ENCODE assay signal across 14 cellular contexts in genomic region chr4:8538703-8539567, GRCh38. TPM values are rescaled to one million over a fixed set of nuclear protein-coding genes. Genes with fewer than 3 reads are reported as not detected.
A peak's percentile ranks its signal among the peaks of the same experiment; 100 is the strongest.
DNase-seq lines count a peak whose midpoint lies in the region; ATAC-seq, FAIRE-seq and TF ChIP-seq lines count a peak whose summit lies in the region.
"Had no signal": no experiment of that assay in that cellular context is flagged by ENCODE, and none has a peak within 500 bp of the region (broad histone marks: within the 10 kb centered on the region; RNA-seq: fewer than 3 reads in every experiment).

No MANE protein-coding gene starts in this region.

- ATAC-seq in esophagus mucosa (peak; percentile 71), psoas muscle (peak in 3 of 4 donors; percentile 42 to 72 (median 64))
- ATAC-seq: heart right ventricle, mucosa of descending colon, right cardiac atrium had no signal

- H3K4me3 Mint-ChIP-seq in endodermal cell = no peak overlapping the region

- no peaks in the 10 kb centered on the region for H3K9me3 ChIP-seq in psoas muscle
- no peaks in the 10 kb centered on the region for H3K9me3 ChIP-seq in endodermal cell (ENCODE audit: control insufficient read depth, low read length)
- H3K9me3 ChIP-seq: mucosa of descending colon had no signal

- no peak overlapping the region for H3K4me3 ChIP-seq in psoas muscle
- H3K4me3 ChIP-seq in lower leg skin (ENCODE audit: low read depth, poor library complexity, severe bottlenecking) = no peak overlapping the region
- no peak overlapping the region for H3K4me3 ChIP-seq in endodermal cell (ENCODE audit: low read length)
- H3K4me3 ChIP-seq: heart right ventricle, mucosa of descending colon had no signal

- peak; percentile 81 for FAIRE-seq in RCC 7860 (lab: Jason Lieb, UNC)

- H3K36me3 Mint-ChIP-seq in endodermal cell (ENCODE audit: low read depth) = no peaks in the 10 kb centered on the region

- DNase-seq in EL (peak; percentile 86), RCC 7860 (ENCODE audit: low spot score) (peak; percentile 80), psoas muscle (peak; percentile 18 to 36), NOMO-1 (lab: John Stamatoyannopoulos, UW; ENCODE audit: unreplicated experiment in 2 of 2) (no peak), lower leg skin (ENCODE audit: low spot score in 2 of 2) (no peak), endodermal cell (no peak)
- DNase-seq in activated CD4-positive, CD25-positive, alpha-beta regulatory T cell (lab: John Stamatoyannopoulos, UW) = no peak
- DNase-seq: activated T-cell treated with anti-CD3 and anti-CD28 coated beads, Interleukin-2, amount 50 U/mL, for 4 hours; cerebellar nuclear complex; heart right ventricle; mucosa of descending colon; NCI-H1694 had no signal

- peaks cover 7% of the 10 kb centered on the region for H3K4me1 Mint-ChIP-seq in endodermal cell

- no peaks in the 10 kb centered on the region for H3K27me3 Mint-ChIP-seq in endodermal cell (ENCODE audit: insufficient read depth)

- H3K36me3 ChIP-seq in psoas muscle (ENCODE audit: insufficient read depth in 1 of 2, low read depth in 1 of 2) (no peaks in the 10 kb centered on the region), endodermal cell (ENCODE audit: control insufficient read depth, insufficient read depth, low read length) (no peaks in the 10 kb centered on the region)
- H3K36me3 ChIP-seq: heart right ventricle had no signal

- intact Hi-C loops in psoas muscle (cut with DNase I) = no loop called here
- intact Hi-C loops in lower leg skin (cut with DNase I; ENCODE audit: low total_unique reads) = no loop called here

- WGBS in psoas muscle, 3 donors = 82 to 87% (median 84%) methylated on average over 15 of the region's 15 CpGs
- WGBS in lower leg skin, 2 donors = 79 to 82% methylated on average over 15 of the region's 15 CpGs
- WGBS in endodermal cell (ENCODE audit: insufficient coverage in 1 of 2, insufficient read length in 1 of 2), 2 experiments = 82 to 91% methylated on average over 10 to 15 of the region's 15 CpGs

- no peak overlapping the region for H3K27ac ChIP-seq in psoas muscle
- H3K27ac ChIP-seq in endodermal cell (ENCODE audit: low read depth, low read length) = no peak overlapping the region
- H3K27ac ChIP-seq: heart right ventricle had no signal

- TF ChIP-seq POLR2A in lower leg skin (IDR thresholded peaks at IDR 0.05) = no peak

- TF ChIP-seq CTCF in psoas muscle (IDR thresholded peaks at IDR 0.05) = no peak
- no peak for TF ChIP-seq CTCF in lower leg skin (IDR thresholded peaks at IDR 0.05)
- no peak for TF ChIP-seq CTCF in endodermal cell (conservative IDR thresholded peaks at IDR 0.05)

- no peak overlapping the region for H3K27ac Mint-ChIP-seq in endodermal cell

- no peak overlapping the region for H3K9ac ChIP-seq in endodermal cell (ENCODE audit: extremely low read depth, low read length, poor library complexity, severe bottlenecking)

- H3K9me3 Mint-ChIP-seq in endodermal cell = peaks cover 8% of the 10 kb centered on the region

- H3K27me3 ChIP-seq in psoas muscle (ENCODE audit: insufficient read depth in 3 of 3, low read length in 2 of 3) (peaks cover 0 to 7% (median 0%) of the 10 kb centered on the region in 3 donors), endodermal cell (ENCODE audit: control insufficient read depth, insufficient read depth, low read length, poor library complexity, severe bottlenecking) (no peaks in the 10 kb centered on the region)
- H3K27me3 ChIP-seq: heart right ventricle had no signal

- no peaks in the 10 kb centered on the region for H3K4me1 ChIP-seq in psoas muscle
- no peaks in the 10 kb centered on the region for H3K4me1 ChIP-seq in endodermal cell (ENCODE audit: control insufficient read depth, insufficient read depth, low read length)

RNA-seq across cellular contexts. Expression of gene GPR78, which starts 41.3 kb away (rescaled TPM):
- total RNA-seq in esophagus mucosa (6.4 TPM), psoas muscle (not detected), lower leg skin (not detected), endodermal cell (1 to 10 TPM; 3.7 to 8.1 TPM)
- not detected for polyA plus RNA-seq in psoas muscle
- 0.82 TPM for polyA plus RNA-seq in endodermal cell (2013, experiment 1 of 2)
- polyA plus RNA-seq in endodermal cell (2013, experiment 2 of 2) = 1.2 TPM
- total RNA-seq: activated T-cell treated with anti-CD3 and anti-CD28 coated beads, Interleukin-2, amount 50 U/mL, for 4 hours had no signal

RNA-seq across cellular contexts. Expression of gene CPZ, which starts 53.6 kb away (rescaled TPM):
- total RNA-seq in esophagus mucosa = 0.80 TPM
- not detected for total RNA-seq in psoas muscle
- under 1 TPM; 0.04 to 0.30 (median 0.08) TPM for polyA plus RNA-seq in psoas muscle
- 10 to 100 TPM in 1 of 4 donors, under 1 TPM in 1, not detected in 2; 0.91 to 10.2 TPM for total RNA-seq in lower leg skin
- total RNA-seq in endodermal cell = 10 to 100 TPM; 23.9 to 33.6 TPM
- polyA plus RNA-seq in endodermal cell (2013, experiment 1 of 2) = 6.2 TPM
- polyA plus RNA-seq in endodermal cell (2013, experiment 2 of 2) = 7.2 TPM
- total RNA-seq: activated T-cell treated with anti-CD3 and anti-CD28 coated beads, Interleukin-2, amount 50 U/mL, for 4 hours had no signal

Comparison
In these comparisons a context has a peak if more than half of its experiments do, and no peak if none do; other contexts are left out.
1. DNase-seq: peak in EL (single experiment), RCC 7860 (single experiment) and psoas muscle (2 of 2); none in NOMO-1 (0 of 2), lower leg skin (0 of 2), activated CD4-positive, CD25-positive, alpha-beta regulatory T cell (0 of 4) and endodermal cell (single experiment).